1 cellular context compared by ENCODE assay signal in the genomic region with DNA sequence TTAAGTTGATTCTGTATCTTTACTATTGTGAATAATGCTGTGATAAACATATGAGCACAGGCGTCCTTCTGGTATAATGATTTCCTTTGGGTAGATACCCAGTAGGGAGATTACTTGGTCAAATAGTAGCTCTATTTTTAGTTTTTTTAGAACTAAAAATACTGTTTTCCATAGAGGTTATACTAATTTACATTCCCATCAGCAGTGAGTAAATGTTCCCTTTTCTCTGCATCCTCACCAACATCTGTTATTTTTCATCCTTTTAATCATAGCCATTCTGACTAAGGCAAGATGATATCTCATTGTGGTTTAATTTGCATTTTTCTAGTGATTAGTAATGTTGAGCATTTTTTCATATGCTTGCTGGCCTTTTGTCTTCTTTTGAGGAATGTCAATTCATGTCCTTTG.
TF ChIP-seq lines count a peak whose summit lies in the region.

No MANE protein-coding gene starts in this region.

TF ChIP-seq in SK-N-SH treated with all-trans-retinoic acid at 6 μM for 48 hours, 23 proteins besides CTCF, POLR2A, EP300 and RAD21 (continued from another document):
- no peak for TF ChIP-seq SNAI2 (CRISPR knock-in tag; IDR thresholded peaks at IDR 0.05)
- TF ChIP-seq, protein P1, sequence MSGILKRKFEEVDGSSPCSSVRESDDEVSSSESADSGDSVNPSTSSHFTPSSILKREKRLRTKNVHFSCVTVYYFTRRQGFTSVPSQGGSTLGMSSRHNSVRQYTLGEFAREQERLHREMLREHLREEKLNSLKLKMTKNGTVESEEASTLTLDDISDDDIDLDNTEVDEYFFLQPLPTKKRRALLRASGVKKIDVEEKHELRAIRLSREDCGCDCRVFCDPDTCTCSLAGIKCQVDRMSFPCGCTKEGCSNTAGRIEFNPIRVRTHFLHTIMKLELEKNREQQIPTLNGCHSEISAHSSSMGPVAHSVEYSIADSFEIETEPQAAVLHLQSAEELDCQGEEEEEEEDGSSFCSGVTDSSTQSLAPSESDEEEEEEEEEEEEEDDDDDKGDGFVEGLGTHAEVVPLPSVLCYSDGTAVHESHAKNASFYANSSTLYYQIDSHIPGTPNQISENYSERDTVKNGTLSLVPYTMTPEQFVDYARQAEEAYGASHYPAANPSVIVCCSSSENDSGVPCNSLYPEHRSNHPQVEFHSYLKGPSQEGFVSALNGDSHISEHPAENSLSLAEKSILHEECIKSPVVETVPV (CRISPR knock-in tag; IDR thresholded peaks at IDR 0.05) = no peak
- TF ChIP-seq ZFP3 (CRISPR knock-in tag; IDR thresholded peaks at IDR 0.05) = no peak
- no peak for TF ChIP-seq GLIS3 (CRISPR knock-in tag; IDR thresholded peaks at IDR 0.05)
- TF ChIP-seq, protein P2, sequence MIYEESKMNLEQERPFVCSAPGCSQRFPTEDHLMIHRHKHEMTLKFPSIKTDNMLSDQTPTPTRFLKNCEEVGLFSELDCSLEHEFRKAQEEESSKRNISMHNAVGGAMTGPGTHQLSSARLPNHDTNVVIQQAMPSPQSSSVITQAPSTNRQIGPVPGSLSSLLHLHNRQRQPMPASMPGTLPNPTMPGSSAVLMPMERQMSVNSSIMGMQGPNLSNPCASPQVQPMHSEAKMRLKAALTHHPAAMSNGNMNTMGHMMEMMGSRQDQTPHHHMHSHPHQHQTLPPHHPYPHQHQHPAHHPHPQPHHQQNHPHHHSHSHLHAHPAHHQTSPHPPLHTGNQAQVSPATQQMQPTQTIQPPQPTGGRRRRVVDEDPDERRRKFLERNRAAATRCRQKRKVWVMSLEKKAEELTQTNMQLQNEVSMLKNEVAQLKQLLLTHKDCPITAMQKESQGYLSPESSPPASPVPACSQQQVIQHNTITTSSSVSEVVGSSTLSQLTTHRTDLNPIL (CRISPR knock-in tag; IDR thresholded peaks at IDR 0.05; ENCODE audit: low read depth) = peak; percentile 58; the same call in 1 of the 2 replicates
- no peak for TF ChIP-seq OSR1 (CRISPR knock-in tag; IDR thresholded peaks at IDR 0.05)
- TF ChIP-seq CSDC2 (CRISPR knock-in tag; IDR thresholded peaks at IDR 0.05) = no peak
- TF ChIP-seq, protein P3, sequence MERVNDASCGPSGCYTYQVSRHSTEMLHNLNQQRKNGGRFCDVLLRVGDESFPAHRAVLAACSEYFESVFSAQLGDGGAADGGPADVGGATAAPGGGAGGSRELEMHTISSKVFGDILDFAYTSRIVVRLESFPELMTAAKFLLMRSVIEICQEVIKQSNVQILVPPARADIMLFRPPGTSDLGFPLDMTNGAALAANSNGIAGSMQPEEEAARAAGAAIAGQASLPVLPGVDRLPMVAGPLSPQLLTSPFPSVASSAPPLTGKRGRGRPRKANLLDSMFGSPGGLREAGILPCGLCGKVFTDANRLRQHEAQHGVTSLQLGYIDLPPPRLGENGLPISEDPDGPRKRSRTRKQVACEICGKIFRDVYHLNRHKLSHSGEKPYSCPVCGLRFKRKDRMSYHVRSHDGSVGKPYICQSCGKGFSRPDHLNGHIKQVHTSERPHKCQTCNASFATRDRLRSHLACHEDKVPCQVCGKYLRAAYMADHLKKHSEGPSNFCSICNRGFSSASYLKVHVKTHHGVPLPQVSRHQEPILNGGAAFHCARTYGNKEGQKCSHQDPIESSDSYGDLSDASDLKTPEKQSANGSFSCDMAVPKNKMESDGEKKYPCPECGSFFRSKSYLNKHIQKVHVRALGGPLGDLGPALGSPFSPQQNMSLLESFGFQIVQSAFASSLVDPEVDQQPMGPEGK (CRISPR knock-in tag; IDR thresholded peaks at IDR 0.05; ENCODE audit: borderline replicate concordance) = peak; percentile 61; the same call in 1 of the 2 replicates
- no peak for TF ChIP-seq ZNF565 (CRISPR knock-in tag; conservative IDR thresholded peaks at IDR 0.05; ENCODE audit: low read depth)
- no peak for TF ChIP-seq ZNF70 (CRISPR knock-in tag; IDR thresholded peaks at IDR 0.05)
- no peak for TF ChIP-seq ARNTL (CRISPR knock-in tag; IDR thresholded peaks at IDR 0.05; ENCODE audit: borderline replicate concordance, low read depth)
- TF ChIP-seq PPARA (CRISPR knock-in tag; IDR thresholded peaks at IDR 0.05; ENCODE audit: borderline replicate concordance) = no peak
- 0 out of 2 replicates have a peak, but pooled peaks have one; percentile 18 for TF ChIP-seq TCF4 (CRISPR knock-in tag; IDR thresholded peaks at IDR 0.05; ENCODE audit: borderline replicate concordance)
- peak; percentile 74 for TF ChIP-seq ISL1 (CRISPR knock-in tag; IDR thresholded peaks at IDR 0.05)
- TF ChIP-seq, protein P4, sequence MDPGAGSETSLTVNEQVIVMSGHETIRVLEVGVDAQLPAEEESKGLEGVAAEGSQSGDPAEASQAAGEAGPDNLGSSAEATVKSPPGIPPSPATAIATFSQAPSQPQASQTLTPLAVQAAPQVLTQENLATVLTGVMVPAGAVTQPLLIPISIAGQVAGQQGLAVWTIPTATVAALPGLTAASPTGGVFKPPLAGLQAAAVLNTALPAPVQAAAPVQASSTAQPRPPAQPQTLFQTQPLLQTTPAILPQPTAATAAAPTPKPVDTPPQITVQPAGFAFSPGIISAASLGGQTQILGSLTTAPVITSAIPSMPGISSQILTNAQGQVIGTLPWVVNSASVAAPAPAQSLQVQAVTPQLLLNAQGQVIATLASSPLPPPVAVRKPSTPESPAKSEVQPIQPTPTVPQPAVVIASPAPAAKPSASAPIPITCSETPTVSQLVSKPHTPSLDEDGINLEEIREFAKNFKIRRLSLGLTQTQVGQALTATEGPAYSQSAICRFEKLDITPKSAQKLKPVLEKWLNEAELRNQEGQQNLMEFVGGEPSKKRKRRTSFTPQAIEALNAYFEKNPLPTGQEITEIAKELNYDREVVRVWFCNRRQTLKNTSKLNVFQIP (CRISPR knock-in tag; IDR thresholded peaks at IDR 0.05; ENCODE audit: borderline replicate concordance, low read depth) = no peak
- TF ChIP-seq TOX (CRISPR knock-in tag; IDR thresholded peaks at IDR 0.05; ENCODE audit: borderline replicate concordance) = no peak
- no peak for TF ChIP-seq ESRRG (CRISPR knock-in tag; IDR thresholded peaks at IDR 0.05)
TF ChIP-seq in SK-N-SH treated with all-trans-retinoic acid at 6 μM for 48 hours: peak in this region for 4.
